22 cellular contexts compared by ENCODE assay signal in genomic region chr15:38687340-38687739, GRCh38.
DNase-seq lines count a peak whose midpoint lies in the region; ATAC-seq and TF ChIP-seq lines count a peak whose summit lies in the region.
"Had no signal": no experiment of that assay in that cellular context is flagged by ENCODE, and none has a peak within 500 bp of the region (broad histone marks: within the 10 kb centered on the region; RNA-seq: fewer than 3 reads in every experiment).

No MANE protein-coding gene starts in this region.

- POLR2A ChIA-PET in RWPE1 (lab: Yijun Ruan, JAX; ENCODE audit: low non-redundant PET): no interaction called here

- peak overlapping the region; percentile 91 to 96 for H3K27ac Mint-ChIP-seq in natural killer cell treated with Interleukin-12 subunit alpha and Interleukin-12 subunit beta and Interleukin-15 and Interleukin-18, amount 100 ng/mL, for 72 hours
- no peak overlapping the region for H3K27ac Mint-ChIP-seq in natural killer cell
- H3K27ac Mint-ChIP-seq in T-helper 1 cell treated with Interleukin-12 subunit alpha and Interleukin-12 subunit beta and Interleukin-4 antibody, amounts not matched to agents 30 μg/mL and 1 μg/mL, for 36 hours: peak overlapping the region; percentile 98
- H3K27ac Mint-ChIP-seq in stimulated activated naive CD8-positive, alpha-beta T cell treated with anti-CD3 and anti-CD28 coated beads, Interleukin-15, amount 100 ng/mL, for 72 hours: peak overlapping the region; percentile 4 to 28
- H3K27ac Mint-ChIP-seq: H9, WTC11 had no signal

- H3K36me3 Mint-ChIP-seq in natural killer cell treated with Interleukin-12 subunit alpha and Interleukin-12 subunit beta and Interleukin-15 and Interleukin-18, amount 100 ng/mL, for 72 hours: no peaks in the 10 kb centered on the region
- H3K36me3 Mint-ChIP-seq in natural killer cell: no peaks in the 10 kb centered on the region
- H3K36me3 Mint-ChIP-seq in T-helper 1 cell treated with Interleukin-12 subunit alpha and Interleukin-12 subunit beta and Interleukin-4 antibody, amounts not matched to agents 30 μg/mL and 1 μg/mL, for 36 hours (ENCODE audit: low read depth): peaks cover 4% of the 10 kb centered on the region
- H3K36me3 Mint-ChIP-seq: WTC11 had no signal

- ATAC-seq in natural killer cell treated with Interleukin-12 subunit alpha and Interleukin-12 subunit beta and Interleukin-15 and Interleukin-18, amount 100 ng/mL, for 72 hours: no peak
- no peak for ATAC-seq in natural killer cell
- ATAC-seq in stimulated activated naive CD8-positive, alpha-beta T cell treated with anti-CD3 and anti-CD28 coated beads, Interleukin-15, amount 100 ng/mL, for 72 hours: no peak
- ATAC-seq: K562, WTC11 had no signal

- in situ Hi-C loops in ACHN (cut with HindIII; ENCODE audit: low pct_ligation_motif_present, low pct_unique_long_range_greater_than_20kb, low sequenced_read_pairs): no loop called here

- peaks cover 79 to 87% of the 10 kb centered on the region in 2 donors for H3K4me1 Mint-ChIP-seq in natural killer cell treated with Interleukin-12 subunit alpha and Interleukin-12 subunit beta and Interleukin-15 and Interleukin-18, amount 100 ng/mL, for 72 hours (ENCODE audit: low read depth in 2 of 2)
- peaks cover 44 to 49% of the 10 kb centered on the region in 2 donors for H3K4me1 Mint-ChIP-seq in natural killer cell
- H3K4me1 Mint-ChIP-seq in T-helper 1 cell treated with Interleukin-12 subunit alpha and Interleukin-12 subunit beta and Interleukin-4 antibody, amounts not matched to agents 30 μg/mL and 1 μg/mL, for 36 hours (ENCODE audit: low read depth): peaks cover 85% of the 10 kb centered on the region
- peaks cover 91% of the 10 kb centered on the region for H3K4me1 Mint-ChIP-seq in stimulated activated naive CD8-positive, alpha-beta T cell treated with anti-CD3 and anti-CD28 coated beads, Interleukin-15, amount 100 ng/mL, for 72 hours

- H3K4me3 ChIP-seq in cardiac fibroblast (replicated peaks in 1 of 2; ENCODE audit: low read depth in 2 of 2, low read length in 2 of 2): no peak overlapping the region
- H3K4me3 ChIP-seq: K562, lung, uterus had no signal

- TF ChIP-seq CTCF in natural killer cell (IDR thresholded peaks at IDR 0.05) (no peak), cardiac fibroblast (IDR thresholded peaks at IDR 0.05; ENCODE audit: low read depth, low read length) (no peak), RWPE1 (conservative IDR thresholded peaks at IDR 0.05; ENCODE audit: low read depth) (no peak)

- H3K27ac ChIP-seq in RWPE1: no peak overlapping the region
- H3K27ac ChIP-seq: uterus had no signal

- intact Hi-C loops in natural killer cell (cut with micrococcal nuclease): no loop called here

- CTCF ChIA-PET in RWPE1 (lab: Yijun Ruan, JAX): interaction anchor here (0.6 to 2.5 kb wide), 4 partner anchors 12 to 704 kb away, joined by 3 to 13 read pairs (median 6); partner anchors contain the start of gene RASGRP1

- no peak for DNase-seq in natural killer cell treated with Interleukin-12 subunit alpha and Interleukin-12 subunit beta and Interleukin-15 and Interleukin-18, amount 100 ng/mL, for 72 hours (ENCODE audit: low spot score)
- no peak for DNase-seq in natural killer cell
- DNase-seq in cardiac fibroblast (ENCODE audit: low read depth in 2 of 2): peak; percentile 18 to 20
- DNase-seq in stimulated activated naive CD8-positive, alpha-beta T cell treated with anti-CD3 and anti-CD28 coated beads, Interleukin-15, amount 100 ng/mL, for 72 hours: no peak
- DNase-seq in DMS53 treated with DMSO at 0.1 percent for 48 hours (lab: John Stamatoyannopoulos, UW; ENCODE audit: unreplicated experiment): no peak
- DNase-seq in RWPE1 (ENCODE audit: low spot score): no peak
- DNase-seq in ACHN: no peak
- DNase-seq: activated CD8-positive, alpha-beta memory T cell treated with anti-CD3 and anti-CD28 coated beads, Interleukin-2, amount 50 U/mL, for 48 hours; amniotic stem cell; Caco-2; caudate nucleus; effector CD8-positive, alpha-beta T cell; H9; NCI-H2081; NCI-H524 treated with DMSO at 0.1 percent for 48 hours; SHP77 treated with DMSO at 0.1 percent for 48 hours; stimulated activated CD4-positive, alpha-beta T cell treated with anti-CD3 and anti-CD28 coated beads, Interleukin-1b, Interleukin-23, amount 100 ng/mL, for 48 hours; uterus had no signal

- H3K4me3 Mint-ChIP-seq in natural killer cell treated with Interleukin-12 subunit alpha and Interleukin-12 subunit beta and Interleukin-15 and Interleukin-18, amount 100 ng/mL, for 72 hours: peak overlapping the region; percentile 30
- H3K4me3 Mint-ChIP-seq in natural killer cell: no peak overlapping the region
- H3K4me3 Mint-ChIP-seq in T-helper 1 cell treated with Interleukin-12 subunit alpha and Interleukin-12 subunit beta and Interleukin-4 antibody, amounts not matched to agents 30 μg/mL and 1 μg/mL, for 36 hours: peak overlapping the region; percentile 33
- H3K4me3 Mint-ChIP-seq in stimulated activated naive CD8-positive, alpha-beta T cell treated with anti-CD3 and anti-CD28 coated beads, Interleukin-15, amount 100 ng/mL, for 72 hours: peak overlapping the region; percentile 2 to 6
- H3K4me3 Mint-ChIP-seq: H9, WTC11 had no signal

- H3K27me3 Mint-ChIP-seq in natural killer cell treated with Interleukin-12 subunit alpha and Interleukin-12 subunit beta and Interleukin-15 and Interleukin-18, amount 100 ng/mL, for 72 hours: no peaks in the 10 kb centered on the region
- no peaks in the 10 kb centered on the region for H3K27me3 Mint-ChIP-seq in natural killer cell (ENCODE audit: low read depth in 2 of 2)
- no peaks in the 10 kb centered on the region for H3K27me3 Mint-ChIP-seq in T-helper 1 cell treated with Interleukin-12 subunit alpha and Interleukin-12 subunit beta and Interleukin-4 antibody, amounts not matched to agents 30 μg/mL and 1 μg/mL, for 36 hours (ENCODE audit: low read depth)
- H3K27me3 Mint-ChIP-seq in stimulated activated naive CD8-positive, alpha-beta T cell treated with anti-CD3 and anti-CD28 coated beads, Interleukin-15, amount 100 ng/mL, for 72 hours: no peaks in the 10 kb centered on the region

- H3K9me3 Mint-ChIP-seq in natural killer cell treated with Interleukin-12 subunit alpha and Interleukin-12 subunit beta and Interleukin-15 and Interleukin-18, amount 100 ng/mL, for 72 hours: no peaks in the 10 kb centered on the region
- no peaks in the 10 kb centered on the region for H3K9me3 Mint-ChIP-seq in natural killer cell
- no peaks in the 10 kb centered on the region for H3K9me3 Mint-ChIP-seq in T-helper 1 cell treated with Interleukin-12 subunit alpha and Interleukin-12 subunit beta and Interleukin-4 antibody, amounts not matched to agents 30 μg/mL and 1 μg/mL, for 36 hours
- no peaks in the 10 kb centered on the region for H3K9me3 Mint-ChIP-seq in stimulated activated naive CD8-positive, alpha-beta T cell treated with anti-CD3 and anti-CD28 coated beads, Interleukin-15, amount 100 ng/mL, for 72 hours
- H3K9me3 Mint-ChIP-seq: H9, WTC11 had no signal

Comparison
In these comparisons a context has a peak if more than half of its experiments do, and no peak if none do; other contexts are left out.
1. H3K27ac Mint-ChIP-seq: peak in natural killer cell treated with Interleukin-12 subunit alpha and Interleukin-12 subunit beta and Interleukin-15 and Interleukin-18, amount 100 ng/mL, for 72 hours (2 of 2), T-helper 1 cell treated with Interleukin-12 subunit alpha and Interleukin-12 subunit beta and Interleukin-4 antibody, amounts not matched to agents 30 μg/mL and 1 μg/mL, for 36 hours (single experiment) and stimulated activated naive CD8-positive, alpha-beta T cell treated with anti-CD3 and anti-CD28 coated beads, Interleukin-15, amount 100 ng/mL, for 72 hours (2 of 2); none in natural killer cell (0 of 2).
2. DNase-seq: peak in cardiac fibroblast (2 of 2); none in natural killer cell treated with Interleukin-12 subunit alpha and Interleukin-12 subunit beta and Interleukin-15 and Interleukin-18, amount 100 ng/mL, for 72 hours (single experiment), natural killer cell (single experiment), stimulated activated naive CD8-positive, alpha-beta T cell treated with anti-CD3 and anti-CD28 coated beads, Interleukin-15, amount 100 ng/mL, for 72 hours (0 of 2), DMS53 treated with DMSO at 0.1 percent for 48 hours (single experiment), RWPE1 (single experiment) and ACHN (single experiment).